ENCODE assay signal across 23 cellular contexts in genomic region chr16:79360267-79360666, GRCh38.
DNase-seq lines count a peak whose midpoint lies in the region; ATAC-seq and TF ChIP-seq lines count a peak whose summit lies in the region.
"Had no signal": no experiment of that assay in that cellular context is flagged by ENCODE, and none has a peak within 500 bp of the region (broad histone marks: within the 10 kb centered on the region; RNA-seq: fewer than 3 reads in every experiment).

No MANE protein-coding gene starts in this region.

- DNase-seq in MG63 = peak; percentile 2
- peak; percentile 91 for DNase-seq in MCF 10A (ENCODE audit: unreplicated experiment)
- peak; percentile 32 to 63 for DNase-seq in foreskin keratinocyte
- DNase-seq in stimulated activated effector memory CD8-positive, alpha-beta T cell treated with anti-CD3 and anti-CD28 coated beads, Interleukin-12 subunit alpha, Interleukin-12 subunit beta, amount 100 ng/mL, for 72 hours (ENCODE audit: low spot score in 2 of 2) = no peak
- no peak for DNase-seq in NCI-H446 treated with DMSO at 0.1 percent for 48 hours (lab: John Stamatoyannopoulos, UW)
- no peak for DNase-seq in activated CD4-positive, alpha-beta T cell treated with anti-CD3 and anti-CD28 coated beads for 48 hours
- DNase-seq: DMS79; H7; HFFc6; Kasumi-1; NCI-H1092; NCI-H1436 treated with DMSO at 0.1 percent for 48 hours; NCI-H1930; NCI-H2227 treated with DMSO at 0.1 percent for 48 hours; NCI-H524; NCI-H774; NK-92 treated with Interleukin-12 subunit alpha and Interleukin-12 subunit beta, amount 100 ng/mL, for 24 hours; SJCRH30 had no signal

- ATAC-seq in foreskin keratinocyte = peak; percentile 86
- no peak for ATAC-seq in stimulated activated effector memory CD8-positive, alpha-beta T cell treated with anti-CD3 and anti-CD28 coated beads, Interleukin-12 subunit alpha, Interleukin-12 subunit beta, amount 100 ng/mL, for 72 hours
- no peak for ATAC-seq in GM19455 (IDR thresholded peaks at IDR 0.05; ENCODE audit: unreplicated experiment)
- ATAC-seq: A549, Panc1 had no signal

- no peaks in the 10 kb centered on the region for H3K4me1 ChIP-seq in foreskin keratinocyte
- H3K4me1 ChIP-seq: A549, SJCRH30 had no signal

- TF ChIP-seq CTCF in MCF 10A (IDR thresholded peaks at IDR 0.05; ENCODE audit: unreplicated experiment) (no peak), foreskin keratinocyte (conservative IDR thresholded peaks at IDR 0.05) (no peak)

- no peak overlapping the region for H3K27ac ChIP-seq in foreskin keratinocyte
- H3K27ac ChIP-seq: A549, SJCRH30 had no signal

- H3K27me3 Mint-ChIP-seq in MCF 10A (ENCODE audit: insufficient read depth, unreplicated experiment) = no peaks in the 10 kb centered on the region

- H3K4me3 ChIP-seq in MG63 = no peak overlapping the region
- H3K4me3 ChIP-seq: A549, SJCRH30 had no signal

- BruUV-seq in MCF 10A (replicated peaks; lab: Mats Ljungman, UMichigan) = no TSS peak

- CTCF ChIA-PET in MCF 10A (lab: Yijun Ruan, JAX) = interaction anchor here (1.0 kb wide), 1 partner anchor 18 kb away, joined by 3 read pairs; no protein-coding TSS in a partner anchor

- intact Hi-C loops in MCF 10A (cut with micrococcal nuclease) = no loop called here

- H3K36me3 Mint-ChIP-seq in MCF 10A (ENCODE audit: insufficient read depth, unreplicated experiment) = no peaks in the 10 kb centered on the region
- H3K36me3 Mint-ChIP-seq in stimulated activated effector memory CD8-positive, alpha-beta T cell treated with anti-CD3 and anti-CD28 coated beads, Interleukin-12 subunit alpha, Interleukin-12 subunit beta, amount 100 ng/mL, for 72 hours = no peaks in the 10 kb centered on the region
- H3K36me3 Mint-ChIP-seq: CD14-positive monocyte had no signal

- no peak overlapping the region for H3K27ac Mint-ChIP-seq in MCF 10A (ENCODE audit: low read depth, unreplicated experiment)
- peak overlapping the region; percentile 52 for H3K27ac Mint-ChIP-seq in stimulated activated effector memory CD8-positive, alpha-beta T cell treated with anti-CD3 and anti-CD28 coated beads, Interleukin-12 subunit alpha, Interleukin-12 subunit beta, amount 100 ng/mL, for 72 hours
- H3K27ac Mint-ChIP-seq: B cell, HFFc6 had no signal

- H3K27me3 ChIP-seq in MG63 (no peaks in the 10 kb centered on the region), foreskin keratinocyte (no peaks in the 10 kb centered on the region)
- H3K27me3 ChIP-seq: SJCRH30 had no signal

- peaks cover 19% of the 10 kb centered on the region for H3K4me1 Mint-ChIP-seq in MCF 10A (ENCODE audit: insufficient read depth, unreplicated experiment)
- peaks cover 55% of the 10 kb centered on the region for H3K4me1 Mint-ChIP-seq in stimulated activated effector memory CD8-positive, alpha-beta T cell treated with anti-CD3 and anti-CD28 coated beads, Interleukin-12 subunit alpha, Interleukin-12 subunit beta, amount 100 ng/mL, for 72 hours
- H3K4me1 Mint-ChIP-seq: B cell, CD14-positive monocyte had no signal

- POLR2A ChIA-PET in MCF 10A (lab: Yijun Ruan, JAX) = interaction anchor here (0.7 to 2.0 kb wide), 4 partner anchors 8 to 1654 kb away, joined by 3 to 5 read pairs (median 4); no protein-coding TSS in a partner anchor

- no peaks in the 10 kb centered on the region for H3K9me3 Mint-ChIP-seq in MCF 10A (ENCODE audit: unreplicated experiment)
- no peaks in the 10 kb centered on the region for H3K9me3 Mint-ChIP-seq in stimulated activated effector memory CD8-positive, alpha-beta T cell treated with anti-CD3 and anti-CD28 coated beads, Interleukin-12 subunit alpha, Interleukin-12 subunit beta, amount 100 ng/mL, for 72 hours

- H3K9me3 ChIP-seq in MG63 = no peaks in the 10 kb centered on the region
- H3K9me3 ChIP-seq: A549, SJCRH30 had no signal

- no peaks in the 10 kb centered on the region for H3K36me3 ChIP-seq in MG63
- H3K36me3 ChIP-seq: SJCRH30 had no signal

- no peak overlapping the region for H3K4me3 Mint-ChIP-seq in MCF 10A (ENCODE audit: unreplicated experiment)
- H3K4me3 Mint-ChIP-seq in stimulated activated effector memory CD8-positive, alpha-beta T cell treated with anti-CD3 and anti-CD28 coated beads, Interleukin-12 subunit alpha, Interleukin-12 subunit beta, amount 100 ng/mL, for 72 hours = no peak overlapping the region
- H3K4me3 Mint-ChIP-seq: B cell, CD14-positive monocyte, HFFc6 had no signal

Comparison
In these comparisons a context has a peak if more than half of its experiments do, and no peak if none do; other contexts are left out.
1. DNase-seq: peak in MG63 (single experiment), MCF 10A (single experiment) and foreskin keratinocyte (2 of 2); none in stimulated activated effector memory CD8-positive, alpha-beta T cell treated with anti-CD3 and anti-CD28 coated beads, Interleukin-12 subunit alpha, Interleukin-12 subunit beta, amount 100 ng/mL, for 72 hours (0 of 2), NCI-H446 treated with DMSO at 0.1 percent for 48 hours (single experiment) and activated CD4-positive, alpha-beta T cell treated with anti-CD3 and anti-CD28 coated beads for 48 hours (single experiment).